Comparison of ENCODE assay signal across 1 cellular context in the genomic region with DNA sequence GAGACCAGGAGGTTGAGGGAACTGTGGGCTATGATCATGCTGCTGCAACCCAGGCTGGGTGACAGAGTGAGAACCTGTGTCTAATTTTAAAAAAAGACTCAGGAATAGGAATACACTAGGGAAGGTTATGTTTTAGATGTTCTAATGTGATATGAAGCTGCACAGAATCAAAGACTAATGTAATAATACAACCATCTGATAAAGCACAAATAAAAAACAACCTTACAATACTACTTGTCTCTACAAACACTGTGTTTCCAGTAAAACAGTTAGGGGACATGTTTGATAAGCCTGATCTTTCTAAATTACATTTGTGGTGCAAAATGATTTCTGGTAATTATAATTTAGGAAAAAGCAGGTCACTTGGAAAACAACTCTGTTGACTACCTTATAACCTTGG.
TF ChIP-seq lines count a peak whose summit lies in the region.

No MANE protein-coding gene starts in this region.

TF ChIP-seq in IMR-90, 13 proteins besides CTCF, POLR2A, EP300 and RAD21:
- TF ChIP-seq MXI1 (IDR thresholded peaks at IDR 0.05; ENCODE audit: borderline replicate concordance, low read depth, low read length) = no peak
